1 cellular context compared by ENCODE assay signal in genomic region chr7:134892002-134892693, GRCh38.
A peak's percentile ranks its signal among the peaks of the same experiment; 100 is the strongest.
TF ChIP-seq lines count a peak whose summit lies in the region.

No MANE protein-coding gene starts in this region.

TF ChIP-seq in HepG2, 621 proteins besides CTCF, POLR2A, EP300 and RAD21 (continued from another document):
- TF ChIP-seq, protein P1, sequence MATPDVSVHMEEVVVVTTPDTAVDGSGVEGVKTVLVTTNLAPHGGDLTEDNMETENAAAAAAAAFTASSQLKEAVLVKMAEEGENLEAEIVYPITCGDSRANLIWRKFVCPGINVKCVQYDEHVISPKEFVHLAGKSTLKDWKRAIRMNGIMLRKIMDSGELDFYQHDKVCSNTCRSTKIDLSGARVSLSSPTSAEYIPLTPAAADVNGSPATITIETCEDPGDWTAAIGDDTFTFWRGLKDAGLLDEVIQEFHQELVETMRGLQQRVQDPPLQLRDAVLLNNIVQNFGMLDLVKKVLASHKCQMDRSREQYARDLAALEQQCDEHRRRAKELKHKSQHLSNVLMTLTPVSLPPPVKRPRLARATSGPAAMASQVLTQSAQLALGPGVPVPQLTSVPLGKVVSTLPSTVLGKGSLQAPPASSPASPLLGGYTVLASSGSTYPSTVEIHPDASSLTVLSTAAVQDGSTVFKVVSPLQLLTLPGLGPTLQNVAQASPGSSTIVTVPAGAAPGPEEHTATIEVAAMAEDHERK (CRISPR knock-in tag; IDR thresholded peaks at IDR 0.05; ENCODE audit: low read depth), result no peak
- TF ChIP-seq ZFYVE20 (CRISPR knock-in tag; IDR thresholded peaks at IDR 0.05; ENCODE audit: borderline replicate concordance, low read depth) (no peak), SRY (CRISPR knock-in tag; IDR thresholded peaks at IDR 0.05) (no peak; the same call in 1 of the 2 replicates), SMAD3 (CRISPR knock-in tag; IDR thresholded peaks at IDR 0.05) (peak; percentile 65; the same call in 1 of the 2 replicates), ISX (CRISPR knock-in tag; conservative IDR thresholded peaks at IDR 0.05) (no peak), NFE2 (CRISPR knock-in tag; IDR thresholded peaks at IDR 0.05) (no peak), ZSCAN30 (CRISPR knock-in tag; IDR thresholded peaks at IDR 0.05) (0 out of 2 replicates have a peak, but pooled peaks have one; percentile 60), TARDBP (CRISPR knock-in tag; IDR thresholded peaks at IDR 0.05) (0 out of 2 replicates have a peak, but pooled peaks have one; percentile 32), TRIM24 (CRISPR knock-in tag; IDR thresholded peaks at IDR 0.05) (no peak), IKZF1 (IDR thresholded peaks at IDR 0.05) (no peak), ZNF607 (CRISPR knock-in tag; IDR thresholded peaks at IDR 0.05; ENCODE audit: borderline replicate concordance) (no peak)
- TF ChIP-seq, protein P2, sequence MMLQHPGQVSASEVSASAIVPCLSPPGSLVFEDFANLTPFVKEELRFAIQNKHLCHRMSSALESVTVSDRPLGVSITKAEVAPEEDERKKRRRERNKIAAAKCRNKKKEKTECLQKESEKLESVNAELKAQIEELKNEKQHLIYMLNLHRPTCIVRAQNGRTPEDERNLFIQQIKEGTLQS (CRISPR knock-in tag; IDR thresholded peaks at IDR 0.05), result peak; percentile 13; the same call in 1 of the 2 replicates
- TF ChIP-seq, protein P3, sequence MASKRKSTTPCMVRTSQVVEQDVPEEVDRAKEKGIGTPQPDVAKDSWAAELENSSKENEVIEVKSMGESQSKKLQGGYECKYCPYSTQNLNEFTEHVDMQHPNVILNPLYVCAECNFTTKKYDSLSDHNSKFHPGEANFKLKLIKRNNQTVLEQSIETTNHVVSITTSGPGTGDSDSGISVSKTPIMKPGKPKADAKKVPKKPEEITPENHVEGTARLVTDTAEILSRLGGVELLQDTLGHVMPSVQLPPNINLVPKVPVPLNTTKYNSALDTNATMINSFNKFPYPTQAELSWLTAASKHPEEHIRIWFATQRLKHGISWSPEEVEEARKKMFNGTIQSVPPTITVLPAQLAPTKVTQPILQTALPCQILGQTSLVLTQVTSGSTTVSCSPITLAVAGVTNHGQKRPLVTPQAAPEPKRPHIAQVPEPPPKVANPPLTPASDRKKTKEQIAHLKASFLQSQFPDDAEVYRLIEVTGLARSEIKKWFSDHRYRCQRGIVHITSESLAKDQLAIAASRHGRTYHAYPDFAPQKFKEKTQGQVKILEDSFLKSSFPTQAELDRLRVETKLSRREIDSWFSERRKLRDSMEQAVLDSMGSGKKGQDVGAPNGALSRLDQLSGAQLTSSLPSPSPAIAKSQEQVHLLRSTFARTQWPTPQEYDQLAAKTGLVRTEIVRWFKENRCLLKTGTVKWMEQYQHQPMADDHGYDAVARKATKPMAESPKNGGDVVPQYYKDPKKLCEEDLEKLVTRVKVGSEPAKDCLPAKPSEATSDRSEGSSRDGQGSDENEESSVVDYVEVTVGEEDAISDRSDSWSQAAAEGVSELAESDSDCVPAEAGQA (IDR thresholded peaks at IDR 0.05; ENCODE audit: low read depth), result no peak
- TF ChIP-seq, protein P3 (CRISPR knock-in tag; IDR thresholded peaks at IDR 0.05; ENCODE audit: borderline replicate concordance), result no peak
